Comparison of ENCODE assay signal across 23 cellular contexts in genomic region chr17:79342376-79342775, GRCh38.
DNase-seq lines count a peak whose midpoint lies in the region; ATAC-seq, FAIRE-seq and TF ChIP-seq lines count a peak whose summit lies in the region.
"Had no signal": no experiment of that assay in that cellular context is flagged by ENCODE, and none has a peak within 500 bp of the region (broad histone marks: within the 10 kb centered on the region; RNA-seq: fewer than 3 reads in every experiment).

No MANE protein-coding gene starts in this region.

- H3K9me2 ChIP-seq in GM23338 (ENCODE audit: insufficient read depth): peaks cover 3% of the 10 kb centered on the region; the same call in 1 of the 2 replicates

- H3K36me3 ChIP-seq in GM23338 (ENCODE audit: insufficient read depth) (no peaks in the 10 kb centered on the region), OCI-LY3 (replicated peaks; ENCODE audit: low read depth, low read length) (peaks cover 6% of the 10 kb centered on the region), kidney (ENCODE audit: control insufficient read depth in 1 of 2, insufficient read depth in 2 of 2, low read length in 2 of 2) (no peaks in the 10 kb centered on the region)

- FAIRE-seq in kidney (lab: Jason Lieb, UNC): no peak
- FAIRE-seq: A549, GM12891, GM18507, H1 had no signal

- DNase-seq in GM23338 (ENCODE audit: low spot score) (no peak), kidney (peak; percentile 35), NCI-H774 (lab: John Stamatoyannopoulos, UW) (no peak)
- DNase-seq in activated CD8-positive, alpha-beta T cell treated with anti-CD3 and anti-CD28 coated beads, Interleukin-2, amount 10 ng/mL, durations not matched to agents 7 days and 5 days: no peak
- DNase-seq: 8988T; ACHN; AML-193; C1 segment of cervical spinal cord; Calu3; CD4-positive, alpha-beta memory T cell; COR-L47; DMS53; DMS79 treated with DMSO at 0.1 percent for 48 hours; GF-D8; H9 had no signal

- CTCF ChIA-PET in activated CD8-positive, alpha-beta T cell treated with anti-CD3 and anti-CD28 coated beads, Interleukin-2, amount 10 ng/mL, durations not matched to agents 7 days and 5 days (lab: Charles Lee): no interaction called here

- no peak overlapping the region for H3K27ac ChIP-seq in GM23338 (ENCODE audit: low read depth)
- peak overlapping the region; percentile 100; the same call in 1 of the 2 replicates for H3K27ac ChIP-seq in OCI-LY3 (ENCODE audit: low read length)
- no peak overlapping the region for H3K27ac ChIP-seq in kidney (ENCODE audit: low read depth in 2 of 2, low read length in 2 of 2)
- H3K27ac ChIP-seq: A549 had no signal

- no peak overlapping the region for H3K9ac ChIP-seq in OCI-LY3 (ENCODE audit: low read length)
- H3K9ac ChIP-seq in kidney (ENCODE audit: low read length in 2 of 2): no peak overlapping the region

- peak overlapping the region; percentile 18; the same call in 1 of the 2 replicates for H2AFZ ChIP-seq in GM23338
- H2AFZ ChIP-seq in OCI-LY3 (ENCODE audit: low read depth, low read length): no peak overlapping the region

- POLR2A ChIA-PET in activated CD8-positive, alpha-beta T cell treated with anti-CD3 and anti-CD28 coated beads, Interleukin-2, amount 10 ng/mL, durations not matched to agents 7 days and 5 days (lab: Charles Lee): no interaction called here

- no peaks in the 10 kb centered on the region for H3K27me3 ChIP-seq in GM23338 (ENCODE audit: insufficient read depth)
- H3K27me3 ChIP-seq in OCI-LY3 (ENCODE audit: low read depth, low read length): peaks cover 27% of the 10 kb centered on the region

- H3K4me1 ChIP-seq in GM23338 (ENCODE audit: insufficient read depth): no peaks in the 10 kb centered on the region
- H3K4me1 ChIP-seq in OCI-LY3 (ENCODE audit: low read length): peaks cover 50% of the 10 kb centered on the region
- H3K4me1 ChIP-seq in kidney (ENCODE audit: control insufficient read depth in 1 of 2, insufficient read depth in 1 of 2, low read depth in 1 of 2, low read length in 2 of 2): no peaks in the 10 kb centered on the region

- peaks cover 12% of the 10 kb centered on the region; the same call in 2 of the 3 replicates for H3K4me1 Mint-ChIP-seq in GM23338
- peaks cover 47% of the 10 kb centered on the region for H3K4me1 Mint-ChIP-seq in stimulated activated memory B cell treated with anti-CD40 and anti-IgM and Interleukin-4, amounts not matched to agents 10 μg/mL and 1 μg/mL and 100 μg/mL, for 72 hours
- H3K4me1 Mint-ChIP-seq in activated CD8-positive, alpha-beta T cell treated with anti-CD3 and anti-CD28 coated beads, Interleukin-2, amount 10 ng/mL, durations not matched to agents 7 days and 5 days (ENCODE audit: low read depth): no peaks in the 10 kb centered on the region
- H3K4me1 Mint-ChIP-seq: CD4-positive, alpha-beta memory T cell had no signal

- H3K9me3 Mint-ChIP-seq in GM23338: peaks cover 8% of the 10 kb centered on the region
- H3K9me3 Mint-ChIP-seq in stimulated activated memory B cell treated with anti-CD40 and anti-IgM and Interleukin-4, amounts not matched to agents 10 μg/mL and 1 μg/mL and 100 μg/mL, for 72 hours: peaks cover 10% of the 10 kb centered on the region
- H3K9me3 Mint-ChIP-seq in activated CD8-positive, alpha-beta T cell treated with anti-CD3 and anti-CD28 coated beads, Interleukin-2, amount 10 ng/mL, durations not matched to agents 7 days and 5 days (ENCODE audit: insufficient read depth): no peaks in the 10 kb centered on the region

- peaks cover 14% of the 10 kb centered on the region; the same call in 1 of the 2 replicates for H3K9me3 ChIP-seq in OCI-LY3 (ENCODE audit: insufficient read depth, low read length)
- peaks cover 5 to 7% of the 10 kb centered on the region in 2 donors for H3K9me3 ChIP-seq in kidney (ENCODE audit: control insufficient read depth in 1 of 2, low read length in 2 of 2)
- H3K9me3 ChIP-seq: A549 had no signal

- no peak overlapping the region for H3K4me2 ChIP-seq in GM23338
- no peak overlapping the region; the same call in 1 of the 2 replicates for H3K4me2 ChIP-seq in OCI-LY3 (ENCODE audit: low read length)
- H3K4me2 ChIP-seq: A549 had no signal

- no peaks in the 10 kb centered on the region for H4K20me1 ChIP-seq in GM23338 (replicated peaks; ENCODE audit: insufficient read depth)
- no peaks in the 10 kb centered on the region for H4K20me1 ChIP-seq in OCI-LY3 (ENCODE audit: insufficient read depth, low read length)

- no peaks in the 10 kb centered on the region for H3K79me2 ChIP-seq in GM23338 (replicated peaks; ENCODE audit: insufficient read depth)
- H3K79me2 ChIP-seq in OCI-LY3 (ENCODE audit: low read length): no peaks in the 10 kb centered on the region

- ATAC-seq in GM23338: peak; percentile 82
- ATAC-seq in stimulated activated memory B cell treated with anti-CD40 and anti-IgM and Interleukin-4, amounts not matched to agents 10 μg/mL and 1 μg/mL and 100 μg/mL, for 72 hours: no peak
- no peak for ATAC-seq in HG03139 (IDR thresholded peaks at IDR 0.05; ENCODE audit: unreplicated experiment)
- ATAC-seq in activated CD8-positive, alpha-beta T cell treated with anti-CD3 and anti-CD28 coated beads, Interleukin-2, amount 10 ng/mL, durations not matched to agents 7 days and 5 days: no peak
- ATAC-seq: A549, HCT116 had no signal

- no peak overlapping the region for H3K27ac Mint-ChIP-seq in GM23338
- peak overlapping the region; percentile 90 for H3K27ac Mint-ChIP-seq in stimulated activated memory B cell treated with anti-CD40 and anti-IgM and Interleukin-4, amounts not matched to agents 10 μg/mL and 1 μg/mL and 100 μg/mL, for 72 hours
- no peak overlapping the region for H3K27ac Mint-ChIP-seq in activated CD8-positive, alpha-beta T cell treated with anti-CD3 and anti-CD28 coated beads, Interleukin-2, amount 10 ng/mL, durations not matched to agents 7 days and 5 days
- H3K27ac Mint-ChIP-seq: CD4-positive, alpha-beta memory T cell had no signal

- H3K4me3 ChIP-seq in GM23338 (no peak overlapping the region), OCI-LY3 (ENCODE audit: low read length) (no peak overlapping the region), kidney (ENCODE audit: low read length in 2 of 2) (no peak overlapping the region)
- H3K4me3 ChIP-seq: A549 had no signal

- peaks cover 5% of the 10 kb centered on the region for H3K27me3 Mint-ChIP-seq in GM23338 (ENCODE audit: insufficient read depth, low read depth, poor library complexity)
- H3K27me3 Mint-ChIP-seq in stimulated activated memory B cell treated with anti-CD40 and anti-IgM and Interleukin-4, amounts not matched to agents 10 μg/mL and 1 μg/mL and 100 μg/mL, for 72 hours: no peaks in the 10 kb centered on the region
- peaks cover 16% of the 10 kb centered on the region for H3K27me3 Mint-ChIP-seq in activated CD8-positive, alpha-beta T cell treated with anti-CD3 and anti-CD28 coated beads, Interleukin-2, amount 10 ng/mL, durations not matched to agents 7 days and 5 days (ENCODE audit: low read depth)

- H3F3A ChIP-seq in GM23338 (replicated peaks; ENCODE audit: low read depth): no peaks in the 10 kb centered on the region

- no peak overlapping the region for H3K4me3 Mint-ChIP-seq in GM23338
- H3K4me3 Mint-ChIP-seq in stimulated activated memory B cell treated with anti-CD40 and anti-IgM and Interleukin-4, amounts not matched to agents 10 μg/mL and 1 μg/mL and 100 μg/mL, for 72 hours: no peak overlapping the region
- no peak overlapping the region for H3K4me3 Mint-ChIP-seq in activated CD8-positive, alpha-beta T cell treated with anti-CD3 and anti-CD28 coated beads, Interleukin-2, amount 10 ng/mL, durations not matched to agents 7 days and 5 days
- H3K4me3 Mint-ChIP-seq: CD4-positive, alpha-beta memory T cell; H9 had no signal

- TF ChIP-seq CTCF in GM23338 (conservative IDR thresholded peaks at IDR 0.05; ENCODE audit: low read depth in 2 of 2) (no peak), OCI-LY3 (IDR thresholded peaks at IDR 0.05; ENCODE audit: low read depth, low read length) (no peak), kidney (IDR thresholded peaks at IDR 0.05; ENCODE audit: borderline replicate concordance, extremely low read depth, insufficient read depth) (no peak)

- intact Hi-C loops in kidney (cut with DNase I): no loop called here

- no peaks in the 10 kb centered on the region; the same call in 1 of the 3 replicates for H3K36me3 Mint-ChIP-seq in GM23338 (ENCODE audit: low read depth)
- peaks cover 11% of the 10 kb centered on the region for H3K36me3 Mint-ChIP-seq in stimulated activated memory B cell treated with anti-CD40 and anti-IgM and Interleukin-4, amounts not matched to agents 10 μg/mL and 1 μg/mL and 100 μg/mL, for 72 hours
- no peaks in the 10 kb centered on the region for H3K36me3 Mint-ChIP-seq in activated CD8-positive, alpha-beta T cell treated with anti-CD3 and anti-CD28 coated beads, Interleukin-2, amount 10 ng/mL, durations not matched to agents 7 days and 5 days (ENCODE audit: low read depth)
